In genomic region chr3:138898708-138899107, GRCh38 we compare ENCODE assay signal across 1 cellular context.
A peak's percentile ranks its signal among the peaks of the same experiment; 100 is the strongest.
TF ChIP-seq lines count a peak whose summit lies in the region.

No MANE protein-coding gene starts in this region.

TF ChIP-seq in K562, 482 proteins besides CTCF, POLR2A, EP300 and RAD21 (continued from another document and continues in another):
- TF ChIP-seq, protein P1, sequence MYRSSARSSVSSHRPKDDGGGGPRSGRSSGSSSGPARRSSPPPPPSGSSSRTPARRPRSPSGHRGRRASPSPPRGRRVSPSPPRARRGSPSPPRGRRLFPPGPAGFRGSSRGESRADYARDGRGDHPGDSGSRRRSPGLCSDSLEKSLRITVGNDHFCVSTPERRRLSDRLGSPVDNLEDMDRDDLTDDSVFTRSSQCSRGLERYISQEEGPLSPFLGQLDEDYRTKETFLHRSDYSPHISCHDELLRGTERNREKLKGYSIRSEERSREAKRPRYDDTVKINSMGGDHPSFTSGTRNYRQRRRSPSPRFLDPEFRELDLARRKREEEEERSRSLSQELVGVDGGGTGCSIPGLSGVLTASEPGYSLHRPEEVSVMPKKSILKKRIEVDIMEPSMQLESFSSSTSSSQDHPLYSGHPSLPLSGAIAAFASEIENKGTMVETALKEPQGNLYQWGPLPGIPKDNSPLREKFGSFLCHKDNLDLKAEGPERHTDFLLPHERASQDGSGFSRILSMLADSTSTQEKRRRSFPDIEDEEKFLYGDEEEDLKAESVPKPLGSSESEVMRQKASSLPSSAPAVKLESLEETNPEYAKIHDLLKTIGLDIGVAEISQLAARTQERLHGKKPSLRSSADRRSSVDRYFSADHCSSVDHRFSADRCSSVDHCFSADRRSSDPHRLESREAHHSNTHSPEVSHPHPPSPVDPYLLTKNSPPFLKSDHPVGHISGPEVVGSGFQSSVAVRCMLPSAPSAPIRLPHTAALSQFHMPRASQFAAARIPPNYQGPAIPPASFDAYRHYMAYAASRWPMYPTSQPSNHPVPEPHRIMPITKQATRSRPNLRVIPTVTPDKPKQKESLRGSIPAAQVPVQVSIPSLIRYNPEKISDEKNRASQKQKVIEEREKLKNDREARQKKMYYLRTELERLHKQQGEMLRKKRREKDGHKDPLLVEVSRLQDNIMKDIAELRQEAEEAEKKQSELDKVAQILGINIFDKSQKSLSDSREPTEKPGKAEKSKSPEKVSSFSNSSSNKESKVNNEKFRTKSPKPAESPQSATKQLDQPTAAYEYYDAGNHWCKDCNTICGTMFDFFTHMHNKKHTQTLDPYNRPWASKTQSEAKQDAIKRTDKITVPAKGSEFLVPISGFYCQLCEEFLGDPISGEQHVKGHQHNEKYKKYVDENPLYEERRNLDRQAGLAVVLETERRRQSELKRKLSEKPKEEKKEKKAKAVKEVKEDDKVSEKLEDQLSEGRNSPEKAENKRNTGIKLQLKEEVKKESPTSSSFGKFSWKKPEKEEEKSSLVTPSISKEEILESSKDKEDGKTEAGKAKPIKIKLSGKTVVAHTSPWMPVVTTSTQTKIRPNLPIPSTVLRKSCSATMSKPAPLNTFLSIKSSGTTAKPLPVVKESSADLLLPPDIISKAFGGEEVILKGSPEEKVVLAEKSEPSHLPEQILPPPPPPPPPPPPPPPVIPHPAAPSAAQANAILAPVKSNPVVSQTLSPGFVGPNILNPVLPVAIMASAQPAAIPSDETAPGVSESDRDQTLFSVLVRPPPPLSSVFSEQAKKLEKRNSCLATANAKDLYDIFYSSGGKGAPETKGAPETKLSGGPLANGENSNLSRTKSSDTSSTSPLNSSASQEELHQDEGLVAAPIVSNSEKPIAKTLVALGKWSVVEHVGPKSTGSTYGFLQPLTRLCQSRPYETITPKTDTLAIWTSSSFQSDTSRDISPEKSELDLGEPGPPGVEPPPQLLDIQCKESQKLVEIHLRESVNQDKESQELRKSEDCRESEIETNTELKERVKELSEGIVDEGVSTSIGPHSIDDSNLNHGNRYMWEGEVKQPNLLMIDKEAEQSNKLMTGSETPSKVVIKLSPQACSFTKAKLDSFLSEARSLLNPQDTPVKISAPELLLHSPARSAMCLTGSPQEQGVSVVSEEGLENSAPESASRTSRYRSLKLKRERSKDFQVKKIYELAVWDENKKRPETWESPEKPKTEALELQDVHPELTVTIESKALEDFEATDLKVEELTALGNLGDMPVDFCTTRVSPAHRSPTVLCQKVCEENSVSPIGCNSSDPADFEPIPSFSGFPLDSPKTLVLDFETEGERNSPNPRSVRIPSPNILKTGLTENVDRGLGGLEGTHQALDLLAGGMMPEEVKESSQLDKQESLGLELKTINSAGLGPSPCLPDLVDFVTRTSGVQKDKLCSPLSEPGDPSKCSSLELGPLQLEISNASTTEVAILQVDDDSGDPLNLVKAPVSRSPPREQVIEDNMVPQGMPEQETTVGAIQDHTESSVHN (IDR thresholded peaks at IDR 0.05; ENCODE audit: borderline replicate concordance in 1 of 2, low read depth in 1 of 2): no peak
- no peak for TF ChIP-seq GATA2 (CRISPR knock-in tag; IDR thresholded peaks at IDR 0.05)
- TF ChIP-seq NCOA4 (IDR thresholded peaks at IDR 0.05; ENCODE audit: partially characterized antibody): no peak
- TF ChIP-seq VEZF1 (CRISPR knock-in tag; IDR thresholded peaks at IDR 0.05): no peak
- TF ChIP-seq, protein P2, sequence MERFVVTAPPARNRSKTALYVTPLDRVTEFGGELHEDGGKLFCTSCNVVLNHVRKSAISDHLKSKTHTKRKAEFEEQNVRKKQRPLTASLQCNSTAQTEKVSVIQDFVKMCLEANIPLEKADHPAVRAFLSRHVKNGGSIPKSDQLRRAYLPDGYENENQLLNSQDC (CRISPR knock-in tag; IDR thresholded peaks at IDR 0.05): no peak
- TF ChIP-seq ZNF589 (CRISPR knock-in tag; IDR thresholded peaks at IDR 0.05; ENCODE audit: low read depth): no peak
- no peak for TF ChIP-seq GTF2A2 (tag; IDR thresholded peaks at IDR 0.05)
- TF ChIP-seq, protein P3, sequence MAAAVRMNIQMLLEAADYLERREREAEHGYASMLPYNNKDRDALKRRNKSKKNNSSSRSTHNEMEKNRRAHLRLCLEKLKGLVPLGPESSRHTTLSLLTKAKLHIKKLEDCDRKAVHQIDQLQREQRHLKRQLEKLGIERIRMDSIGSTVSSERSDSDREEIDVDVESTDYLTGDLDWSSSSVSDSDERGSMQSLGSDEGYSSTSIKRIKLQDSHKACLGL (CRISPR knock-in tag; IDR thresholded peaks at IDR 0.05; ENCODE audit: borderline replicate concordance, poor library complexity, severe bottlenecking): no peak
- no peak for TF ChIP-seq MYC (IDR thresholded peaks at IDR 0.05; ENCODE audit: low read depth, low read length)
- TF ChIP-seq MYC (CRISPR knock-in tag; IDR thresholded peaks at IDR 0.05; ENCODE audit: borderline replicate concordance, low read depth): no peak
- TF ChIP-seq RFX1 (IDR thresholded peaks at IDR 0.05): no peak
- peak; percentile 3; the same call in 1 of the 2 replicates for TF ChIP-seq RAD51 (IDR thresholded peaks at IDR 0.05; ENCODE audit: borderline replicate concordance, low read depth)
- TF ChIP-seq FIP1L1 (IDR thresholded peaks at IDR 0.05; ENCODE audit: low read depth, low read length, poor library complexity, severe bottlenecking): no peak
- TF ChIP-seq, protein P4, sequence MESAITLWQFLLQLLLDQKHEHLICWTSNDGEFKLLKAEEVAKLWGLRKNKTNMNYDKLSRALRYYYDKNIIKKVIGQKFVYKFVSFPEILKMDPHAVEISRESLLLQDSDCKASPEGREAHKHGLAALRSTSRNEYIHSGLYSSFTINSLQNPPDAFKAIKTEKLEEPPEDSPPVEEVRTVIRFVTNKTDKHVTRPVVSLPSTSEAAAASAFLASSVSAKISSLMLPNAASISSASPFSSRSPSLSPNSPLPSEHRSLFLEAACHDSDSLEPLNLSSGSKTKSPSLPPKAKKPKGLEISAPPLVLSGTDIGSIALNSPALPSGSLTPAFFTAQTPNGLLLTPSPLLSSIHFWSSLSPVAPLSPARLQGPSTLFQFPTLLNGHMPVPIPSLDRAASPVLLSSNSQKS (CRISPR knock-in tag; IDR thresholded peaks at IDR 0.05): no peak
- TF ChIP-seq CBX5 (IDR thresholded peaks at IDR 0.05; ENCODE audit: borderline replicate concordance, low read depth): no peak
- 0 out of 2 replicates have a peak, but pooled peaks have one; percentile 23 for TF ChIP-seq HDAC2 (IDR thresholded peaks at IDR 0.05)
- TF ChIP-seq, protein P5, sequence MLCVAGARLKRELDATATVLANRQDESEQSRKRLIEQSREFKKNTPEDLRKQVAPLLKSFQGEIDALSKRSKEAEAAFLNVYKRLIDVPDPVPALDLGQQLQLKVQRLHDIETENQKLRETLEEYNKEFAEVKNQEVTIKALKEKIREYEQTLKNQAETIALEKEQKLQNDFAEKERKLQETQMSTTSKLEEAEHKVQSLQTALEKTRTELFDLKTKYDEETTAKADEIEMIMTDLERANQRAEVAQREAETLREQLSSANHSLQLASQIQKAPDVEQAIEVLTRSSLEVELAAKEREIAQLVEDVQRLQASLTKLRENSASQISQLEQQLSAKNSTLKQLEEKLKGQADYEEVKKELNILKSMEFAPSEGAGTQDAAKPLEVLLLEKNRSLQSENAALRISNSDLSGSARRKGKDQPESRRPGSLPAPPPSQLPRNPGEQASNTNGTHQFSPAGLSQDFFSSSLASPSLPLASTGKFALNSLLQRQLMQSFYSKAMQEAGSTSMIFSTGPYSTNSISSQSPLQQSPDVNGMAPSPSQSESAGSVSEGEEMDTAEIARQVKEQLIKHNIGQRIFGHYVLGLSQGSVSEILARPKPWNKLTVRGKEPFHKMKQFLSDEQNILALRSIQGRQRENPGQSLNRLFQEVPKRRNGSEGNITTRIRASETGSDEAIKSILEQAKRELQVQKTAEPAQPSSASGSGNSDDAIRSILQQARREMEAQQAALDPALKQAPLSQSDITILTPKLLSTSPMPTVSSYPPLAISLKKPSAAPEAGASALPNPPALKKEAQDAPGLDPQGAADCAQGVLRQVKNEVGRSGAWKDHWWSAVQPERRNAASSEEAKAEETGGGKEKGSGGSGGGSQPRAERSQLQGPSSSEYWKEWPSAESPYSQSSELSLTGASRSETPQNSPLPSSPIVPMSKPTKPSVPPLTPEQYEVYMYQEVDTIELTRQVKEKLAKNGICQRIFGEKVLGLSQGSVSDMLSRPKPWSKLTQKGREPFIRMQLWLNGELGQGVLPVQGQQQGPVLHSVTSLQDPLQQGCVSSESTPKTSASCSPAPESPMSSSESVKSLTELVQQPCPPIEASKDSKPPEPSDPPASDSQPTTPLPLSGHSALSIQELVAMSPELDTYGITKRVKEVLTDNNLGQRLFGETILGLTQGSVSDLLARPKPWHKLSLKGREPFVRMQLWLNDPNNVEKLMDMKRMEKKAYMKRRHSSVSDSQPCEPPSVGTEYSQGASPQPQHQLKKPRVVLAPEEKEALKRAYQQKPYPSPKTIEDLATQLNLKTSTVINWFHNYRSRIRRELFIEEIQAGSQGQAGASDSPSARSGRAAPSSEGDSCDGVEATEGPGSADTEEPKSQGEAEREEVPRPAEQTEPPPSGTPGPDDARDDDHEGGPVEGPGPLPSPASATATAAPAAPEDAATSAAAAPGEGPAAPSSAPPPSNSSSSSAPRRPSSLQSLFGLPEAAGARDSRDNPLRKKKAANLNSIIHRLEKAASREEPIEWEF (CRISPR knock-in tag; IDR thresholded peaks at IDR 0.05): no peak
- no peak for TF ChIP-seq SFPQ (IDR thresholded peaks at IDR 0.05; ENCODE audit: low read depth, low read length)
- no peak for TF ChIP-seq NFIC (IDR thresholded peaks at IDR 0.05)
- no peak for TF ChIP-seq ZBED1 (IDR thresholded peaks at IDR 0.05)
- no peak for TF ChIP-seq RBM14 (IDR thresholded peaks at IDR 0.05; ENCODE audit: borderline replicate concordance, insufficient read depth, low read depth, low read length)
- TF ChIP-seq GTF2F1 (IDR thresholded peaks at IDR 0.05; ENCODE audit: low read depth, low read length): no peak
- no peak for TF ChIP-seq MAFK (IDR thresholded peaks at IDR 0.05; ENCODE audit: low read length)
- TF ChIP-seq ZBTB17 (CRISPR knock-in tag; IDR thresholded peaks at IDR 0.05): no peak
- TF ChIP-seq ATF4 (CRISPR knock-in tag; IDR thresholded peaks at IDR 0.05): no peak
- no peak for TF ChIP-seq NELFE (IDR thresholded peaks at IDR 0.05; ENCODE audit: insufficient read depth, insufficient read length)
- TF ChIP-seq XRCC4 (IDR thresholded peaks at IDR 0.05; ENCODE audit: extremely low read depth, insufficient read depth, insufficient read length): no peak
- TF ChIP-seq TEAD1 (CRISPR knock-in tag; IDR thresholded peaks at IDR 0.05): no peak
- peak; percentile 32 for TF ChIP-seq BRD9 (IDR thresholded peaks at IDR 0.05; ENCODE audit: low read depth, partially characterized antibody)
- TF ChIP-seq TFAM (CRISPR knock-in tag; conservative IDR thresholded peaks at IDR 0.05): no peak
- no peak for TF ChIP-seq PHF21A (IDR thresholded peaks at IDR 0.05; ENCODE audit: borderline replicate concordance, low read depth)
- no peak for TF ChIP-seq KLF16 (IDR thresholded peaks at IDR 0.05)
- TF ChIP-seq, protein P6, sequence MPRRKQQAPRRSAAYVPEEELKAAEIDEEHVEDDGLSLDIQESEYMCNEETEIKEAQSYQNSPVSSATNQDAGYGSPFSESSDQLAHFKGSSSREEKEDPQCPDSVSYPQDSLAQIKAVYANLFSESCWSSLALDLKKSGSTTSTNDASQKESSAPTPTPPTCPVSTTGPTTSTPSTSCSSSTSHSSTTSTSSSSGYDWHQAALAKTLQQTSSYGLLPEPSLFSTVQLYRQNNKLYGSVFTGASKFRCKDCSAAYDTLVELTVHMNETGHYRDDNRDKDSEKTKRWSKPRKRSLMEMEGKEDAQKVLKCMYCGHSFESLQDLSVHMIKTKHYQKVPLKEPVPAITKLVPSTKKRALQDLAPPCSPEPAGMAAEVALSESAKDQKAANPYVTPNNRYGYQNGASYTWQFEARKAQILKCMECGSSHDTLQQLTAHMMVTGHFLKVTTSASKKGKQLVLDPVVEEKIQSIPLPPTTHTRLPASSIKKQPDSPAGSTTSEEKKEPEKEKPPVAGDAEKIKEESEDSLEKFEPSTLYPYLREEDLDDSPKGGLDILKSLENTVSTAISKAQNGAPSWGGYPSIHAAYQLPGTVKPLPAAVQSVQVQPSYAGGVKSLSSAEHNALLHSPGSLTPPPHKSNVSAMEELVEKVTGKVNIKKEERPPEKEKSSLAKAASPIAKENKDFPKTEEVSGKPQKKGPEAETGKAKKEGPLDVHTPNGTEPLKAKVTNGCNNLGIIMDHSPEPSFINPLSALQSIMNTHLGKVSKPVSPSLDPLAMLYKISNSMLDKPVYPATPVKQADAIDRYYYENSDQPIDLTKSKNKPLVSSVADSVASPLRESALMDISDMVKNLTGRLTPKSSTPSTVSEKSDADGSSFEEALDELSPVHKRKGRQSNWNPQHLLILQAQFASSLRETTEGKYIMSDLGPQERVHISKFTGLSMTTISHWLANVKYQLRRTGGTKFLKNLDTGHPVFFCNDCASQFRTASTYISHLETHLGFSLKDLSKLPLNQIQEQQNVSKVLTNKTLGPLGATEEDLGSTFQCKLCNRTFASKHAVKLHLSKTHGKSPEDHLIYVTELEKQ (CRISPR knock-in tag; IDR thresholded peaks at IDR 0.05): no peak
- no peak for TF ChIP-seq TAF15 (IDR thresholded peaks at IDR 0.05; ENCODE audit: low read depth, low read length)
